Comparison of ENCODE assay signal across 8 cellular contexts in genomic region chr14:104678901-104679705, GRCh38. TPM values are rescaled to one million over a fixed set of nuclear protein-coding genes. Genes with fewer than 3 reads are reported as not detected.
DNase-seq lines count a peak whose midpoint lies in the region; ATAC-seq and TF ChIP-seq lines count a peak whose summit lies in the region.

No MANE protein-coding gene starts in this region.

- H3K4me3 Mint-ChIP-seq in CD8-positive, alpha-beta T cell, result peak overlapping the region; percentile 81
- peak overlapping the region; percentile 12 for H3K4me3 Mint-ChIP-seq in T-helper 2 cell treated with Interferon-gamma antibody and Interleukin-4, amounts not matched to agents 5 μg/mL and 100 μg/mL, for 36 hours
- H3K4me3 Mint-ChIP-seq in activated T-cell treated with anti-CD3 and anti-CD28 coated beads, Interleukin-2, amount 50 U/mL, for 4 hours, result no peak overlapping the region

- no peaks in the 10 kb centered on the region for H3K27me3 Mint-ChIP-seq in CD8-positive, alpha-beta T cell (ENCODE audit: low read depth)
- H3K27me3 Mint-ChIP-seq in T-helper 2 cell treated with Interferon-gamma antibody and Interleukin-4, amounts not matched to agents 5 μg/mL and 100 μg/mL, for 36 hours (ENCODE audit: low read depth), result peaks cover 3% of the 10 kb centered on the region
- H3K27me3 Mint-ChIP-seq in activated T-cell treated with anti-CD3 and anti-CD28 coated beads, Interleukin-2, amount 50 U/mL, for 4 hours (ENCODE audit: low read depth), result no peaks in the 10 kb centered on the region

- CTCF ChIA-PET in CD8-positive, alpha-beta T cell (lab: Charles Lee), result interaction anchor here (1.0 to 1.6 kb wide), 9 partner anchors 8 to 602 kb away, joined by 3 to 8 read pairs (median 4); no protein-coding TSS in a partner anchor

- no peak overlapping the region for H3K27ac Mint-ChIP-seq in CD8-positive, alpha-beta T cell
- H3K27ac Mint-ChIP-seq in T-helper 2 cell treated with Interferon-gamma antibody and Interleukin-4, amounts not matched to agents 5 μg/mL and 100 μg/mL, for 36 hours, result no peak overlapping the region

- H3K27ac ChIP-seq in CD8-positive, alpha-beta T cell (ENCODE audit: low read depth, low read length), result no peak overlapping the region
- H3K27ac ChIP-seq in cardiac muscle cell (peak overlapping the region; percentile 82), prostate gland (peak overlapping the region; percentile 80 to 81)

- no peaks in the 10 kb centered on the region for H3K27me3 ChIP-seq in CD8-positive, alpha-beta T cell (ENCODE audit: insufficient read depth, low read length)
- H3K27me3 ChIP-seq in cardiac muscle cell, result no peaks in the 10 kb centered on the region
- H3K27me3 ChIP-seq in prostate gland (replicated peaks; ENCODE audit: insufficient read depth), result no peaks in the 10 kb centered on the region

- no peaks in the 10 kb centered on the region for H3K36me3 ChIP-seq in CD8-positive, alpha-beta T cell (ENCODE audit: insufficient read depth, low read length)
- H3K36me3 ChIP-seq in cardiac muscle cell (no peaks in the 10 kb centered on the region), prostate gland (no peaks in the 10 kb centered on the region)

- H3K4me3 ChIP-seq in CD8-positive, alpha-beta T cell (ENCODE audit: low read depth, low read length), result no peak overlapping the region
- no peak overlapping the region for H3K4me3 ChIP-seq in cardiac muscle cell
- no peak overlapping the region for H3K4me3 ChIP-seq in prostate gland

- peaks cover 12% of the 10 kb centered on the region for H3K4me1 Mint-ChIP-seq in CD8-positive, alpha-beta T cell (ENCODE audit: low read depth)
- peaks cover 8% of the 10 kb centered on the region for H3K4me1 Mint-ChIP-seq in T-helper 2 cell treated with Interferon-gamma antibody and Interleukin-4, amounts not matched to agents 5 μg/mL and 100 μg/mL, for 36 hours (ENCODE audit: low read depth)
- H3K4me1 Mint-ChIP-seq in activated T-cell treated with anti-CD3 and anti-CD28 coated beads, Interleukin-2, amount 50 U/mL, for 4 hours (ENCODE audit: low read depth), result peaks cover 16% of the 10 kb centered on the region

- 72% methylated on average over 17 of the region's 18 CpGs for WGBS in prostate gland

- H3K9me3 Mint-ChIP-seq in CD8-positive, alpha-beta T cell, result no peaks in the 10 kb centered on the region
- no peaks in the 10 kb centered on the region for H3K9me3 Mint-ChIP-seq in T-helper 2 cell treated with Interferon-gamma antibody and Interleukin-4, amounts not matched to agents 5 μg/mL and 100 μg/mL, for 36 hours
- H3K9me3 Mint-ChIP-seq in activated T-cell treated with anti-CD3 and anti-CD28 coated beads, Interleukin-2, amount 50 U/mL, for 4 hours, result no peaks in the 10 kb centered on the region

- H3K36me3 Mint-ChIP-seq in CD8-positive, alpha-beta T cell, result no peaks in the 10 kb centered on the region
- H3K36me3 Mint-ChIP-seq in T-helper 2 cell treated with Interferon-gamma antibody and Interleukin-4, amounts not matched to agents 5 μg/mL and 100 μg/mL, for 36 hours (ENCODE audit: low read depth), result no peaks in the 10 kb centered on the region
- no peaks in the 10 kb centered on the region for H3K36me3 Mint-ChIP-seq in activated T-cell treated with anti-CD3 and anti-CD28 coated beads, Interleukin-2, amount 50 U/mL, for 4 hours (ENCODE audit: insufficient read depth)

- TF ChIP-seq CTCF in CD8-positive, alpha-beta T cell (IDR thresholded peaks at IDR 0.05), result no peak
- no peak for TF ChIP-seq CTCF in cardiac muscle cell (IDR thresholded peaks at IDR 0.05; ENCODE audit: low read depth, low read length)
- no peak for TF ChIP-seq CTCF in prostate gland (IDR thresholded peaks at IDR 0.05)

- no peaks in the 10 kb centered on the region for H3K9me3 ChIP-seq in CD8-positive, alpha-beta T cell (ENCODE audit: low read length)
- H3K9me3 ChIP-seq in cardiac muscle cell (ENCODE audit: low read depth) (no peaks in the 10 kb centered on the region), prostate gland (no peaks in the 10 kb centered on the region)

- peaks cover 17% of the 10 kb centered on the region for H3K4me1 ChIP-seq in CD8-positive, alpha-beta T cell (ENCODE audit: insufficient read depth, low read length)
- peaks cover 52% of the 10 kb centered on the region for H3K4me1 ChIP-seq in cardiac muscle cell (ENCODE audit: low read depth)
- H3K4me1 ChIP-seq in prostate gland (replicated peaks), result peaks cover 24% of the 10 kb centered on the region

- DNase-seq in CD8-positive, alpha-beta T cell, result no peak
- DNase-seq in T-helper 2 cell treated with Interferon-gamma antibody and Interleukin-4, amounts not matched to agents 5 μg/mL and 100 μg/mL, for 36 hours (ENCODE audit: low spot score), result no peak
- DNase-seq in cardiac muscle cell (ENCODE audit: low read depth in 1 of 2, low spot score in 1 of 2) (no peak), prostate gland (ENCODE audit: low spot score) (no peak), left lobe of liver (ENCODE audit: low spot score) (no peak), T-helper 9 cell (no peak)
- DNase-seq in activated T-cell treated with anti-CD3 and anti-CD28 coated beads, Interleukin-2, amount 50 U/mL, for 4 hours, result no peak

- POLR2A ChIA-PET in CD8-positive, alpha-beta T cell (lab: Charles Lee), result interaction anchor here (0.6 kb wide), 1 partner anchor 9 kb away, joined by 3 read pairs; no protein-coding TSS in a partner anchor

- no peak for TF ChIP-seq POLR2A in prostate gland (IDR thresholded peaks at IDR 0.05)

- ATAC-seq in CD8-positive, alpha-beta T cell, result no peak
- ATAC-seq in HG02571 (IDR thresholded peaks at IDR 0.05; ENCODE audit: unreplicated experiment) (no peak), left lobe of liver (no peak)
- no peak for ATAC-seq in activated T-cell treated with anti-CD3 and anti-CD28 coated beads, Interleukin-2, amount 50 U/mL, for 4 hours

- intact Hi-C loops in CD8-positive, alpha-beta T cell (cut with DNase I, micrococcal nuclease), result loop anchor here in 1 of 2 experiments (2.0 kb wide), 1 partner anchor 16 kb away; no protein-coding TSS in a partner anchor
- intact Hi-C loops in prostate gland (cut with DNase I), result no loop called here

RNA-seq across cellular contexts. Expression of gene INF2, which starts 10.3 kb away (rescaled TPM):
- 10 to 100 TPM; 42.2 to 49.1 TPM for total RNA-seq in CD8-positive, alpha-beta T cell
- 36.5 and 62.4 TPM in 2 replicates for total RNA-seq in cardiac muscle cell
- 14.1 and 14.5 TPM in 2 replicates for polyA plus RNA-seq in cardiac muscle cell
- 100 to 1,000 TPM in 1 of 2 donors, 10 to 100 TPM in 1; 50.1 to 210 TPM for total RNA-seq in prostate gland
- 10 to 100 TPM; 51.8 to 54.9 (median 54.5) TPM for total RNA-seq in activated T-cell treated with anti-CD3 and anti-CD28 coated beads, Interleukin-2, amount 50 U/mL, for 4 hours
- total RNA-seq in left lobe of liver, result 63.1 TPM

RNA-seq across cellular contexts. Expression of gene ADSS1, which starts 44.9 kb away (rescaled TPM):
- total RNA-seq in CD8-positive, alpha-beta T cell, result 1 to 10 TPM; 2.4 to 3.5 TPM
- total RNA-seq in cardiac muscle cell (53.8 and 63.8 TPM in 2 replicates), prostate gland (10 to 100 TPM; 18.3 to 44.4 TPM), left lobe of liver (51.9 TPM)
- polyA plus RNA-seq in cardiac muscle cell, result 53.4 and 73.3 TPM in 2 replicates
- 1 to 10 TPM in 1 of 3 donors, under 1 TPM in 2; 0.66 to 1.2 (median 0.69) TPM for total RNA-seq in activated T-cell treated with anti-CD3 and anti-CD28 coated beads, Interleukin-2, amount 50 U/mL, for 4 hours

Comparison
In these comparisons a context has a peak if more than half of its experiments do, and no peak if none do; other contexts are left out.
1. RNA of gene ADSS1, which starts 44.9 kb away (total RNA-seq): 53.8 to 63.8 TPM in cardiac muscle cell, 51.9 TPM in left lobe of liver (single experiment) and 18.3 to 44.4 TPM in prostate gland; 2.4 to 3.5 TPM in CD8-positive, alpha-beta T cell and 0.66 to 1.2 TPM in activated T-cell treated with anti-CD3 and anti-CD28 coated beads, Interleukin-2, amount 50 U/mL, for 4 hours; every median in the first group is over 4 times any median in the second.